Comparison of ENCODE assay signal across 1 cellular context in the genomic region with DNA sequence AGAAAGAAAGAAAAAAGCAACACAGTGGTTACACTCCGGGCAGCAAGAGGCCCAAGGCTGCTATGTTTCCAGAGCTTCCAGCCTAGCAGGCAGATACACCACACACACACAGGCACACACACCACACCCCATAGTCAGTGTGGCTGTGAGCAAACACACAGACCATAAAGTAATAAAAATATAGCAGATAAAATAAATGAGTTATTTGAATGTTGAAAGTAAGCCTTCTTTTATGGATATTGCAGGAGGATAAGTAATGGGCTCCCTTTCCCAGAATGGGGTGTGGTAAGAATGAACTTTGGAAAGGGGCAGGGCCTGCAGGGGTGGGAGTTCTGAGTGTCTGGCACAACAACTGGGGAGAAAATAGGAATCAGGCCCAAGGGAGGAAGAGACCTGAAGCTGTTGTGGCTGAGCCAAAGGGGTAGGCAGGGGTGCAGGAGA.
TF ChIP-seq lines count a peak whose summit lies in the region.

No MANE protein-coding gene starts in this region.

TF ChIP-seq in HepG2, 621 proteins besides CTCF, POLR2A, EP300 and RAD21 (continues in another document):
- TF ChIP-seq ZNF773 (CRISPR knock-in tag; IDR thresholded peaks at IDR 0.05; ENCODE audit: borderline replicate concordance) (no peak), ZNF326 (CRISPR knock-in tag; IDR thresholded peaks at IDR 0.05; ENCODE audit: borderline replicate concordance) (no peak), RBM39 (IDR thresholded peaks at IDR 0.05; ENCODE audit: low read depth, low read length, poor library complexity, severe bottlenecking) (no peak), HDAC6 (IDR thresholded peaks at IDR 0.05; ENCODE audit: low read depth, low read length) (no peak), RFXAP (CRISPR knock-in tag; IDR thresholded peaks at IDR 0.05; ENCODE audit: borderline replicate concordance) (peak; percentile 31; the same call in 1 of the 2 replicates), PITX1 (CRISPR knock-in tag; IDR thresholded peaks at IDR 0.05) (no peak), PRPF4 (IDR thresholded peaks at IDR 0.05; ENCODE audit: low read depth, low read length, poor library complexity, severe bottlenecking) (no peak), HNRNPL (IDR thresholded peaks at IDR 0.05; ENCODE audit: low read depth, low read length) (no peak), KLF6 (CRISPR knock-in tag; IDR thresholded peaks at IDR 0.05) (0 out of 2 replicates have a peak, but pooled peaks have one; percentile 64), ZBTB20 (CRISPR knock-in tag; IDR thresholded peaks at IDR 0.05; ENCODE audit: borderline replicate concordance, low read depth) (no peak), ZSCAN30 (CRISPR knock-in tag; IDR thresholded peaks at IDR 0.05) (no peak), ZNF343 (CRISPR knock-in tag; IDR thresholded peaks at IDR 0.05) (no peak), KDM5B (CRISPR knock-in tag; IDR thresholded peaks at IDR 0.05; ENCODE audit: borderline replicate concordance) (no peak), ZNF407 (CRISPR knock-in tag; IDR thresholded peaks at IDR 0.05; ENCODE audit: not compliant biosample characterization) (no peak), WIZ (CRISPR knock-in tag; IDR thresholded peaks at IDR 0.05) (no peak), AGO2 (optimal IDR thresholded peaks at IDR 0.05; ENCODE audit: low read depth, low read length) (no peak), FOSL1 (CRISPR knock-in tag; IDR thresholded peaks at IDR 0.05; ENCODE audit: borderline replicate concordance) (no peak), SOX5 (CRISPR knock-in tag; IDR thresholded peaks at IDR 0.05; ENCODE audit: borderline replicate concordance) (no peak), ATF1 (CRISPR knock-in tag; IDR thresholded peaks at IDR 0.05) (no peak), DPF2 (CRISPR knock-in tag; IDR thresholded peaks at IDR 0.05; ENCODE audit: borderline replicate concordance, low read depth) (no peak), RORA (CRISPR knock-in tag; IDR thresholded peaks at IDR 0.05) (no peak), TCF7 (IDR thresholded peaks at IDR 0.05; ENCODE audit: low read depth) (no peak), FOXO1 (CRISPR knock-in tag; IDR thresholded peaks at IDR 0.05) (peak; percentile 24; the same call in 1 of the 2 replicates), MEIS2 (CRISPR knock-in tag; IDR thresholded peaks at IDR 0.05) (no peak), ZNF225 (CRISPR knock-in tag; IDR thresholded peaks at IDR 0.05) (no peak), ZFP90 (CRISPR knock-in tag; IDR thresholded peaks at IDR 0.05; ENCODE audit: borderline replicate concordance) (no peak), SIN3A (IDR thresholded peaks at IDR 0.05; ENCODE audit: borderline replicate concordance, low read depth, low read length) (no peak), TEAD2 (CRISPR knock-in tag; IDR thresholded peaks at IDR 0.05) (no peak), ZBTB25 (CRISPR knock-in tag; IDR thresholded peaks at IDR 0.05) (no peak), ZKSCAN8 (CRISPR knock-in tag; IDR thresholded peaks at IDR 0.05; ENCODE audit: borderline replicate concordance) (0 out of 2 replicates have a peak, but pooled peaks have one; percentile 48), SYNCRIP (IDR thresholded peaks at IDR 0.05; ENCODE audit: insufficient read depth, low read depth, low read length) (no peak)
- TF ChIP-seq, protein P1, sequence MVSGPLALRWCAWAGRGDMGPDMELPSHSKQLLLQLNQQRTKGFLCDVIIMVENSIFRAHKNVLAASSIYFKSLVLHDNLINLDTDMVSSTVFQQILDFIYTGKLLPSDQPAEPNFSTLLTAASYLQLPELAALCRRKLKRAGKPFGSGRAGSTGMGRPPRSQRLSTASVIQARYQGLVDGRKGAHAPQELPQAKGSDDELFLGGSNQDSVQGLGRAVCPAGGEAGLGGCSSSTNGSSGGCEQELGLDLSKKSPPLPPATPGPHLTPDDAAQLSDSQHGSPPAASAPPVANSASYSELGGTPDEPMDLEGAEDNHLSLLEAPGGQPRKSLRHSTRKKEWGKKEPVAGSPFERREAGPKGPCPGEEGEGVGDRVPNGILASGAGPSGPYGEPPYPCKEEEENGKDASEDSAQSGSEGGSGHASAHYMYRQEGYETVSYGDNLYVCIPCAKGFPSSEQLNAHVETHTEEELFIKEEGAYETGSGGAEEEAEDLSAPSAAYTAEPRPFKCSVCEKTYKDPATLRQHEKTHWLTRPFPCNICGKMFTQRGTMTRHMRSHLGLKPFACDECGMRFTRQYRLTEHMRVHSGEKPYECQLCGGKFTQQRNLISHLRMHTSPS (CRISPR knock-in tag; IDR thresholded peaks at IDR 0.05; ENCODE audit: low read depth) = no peak
- TF ChIP-seq, protein P2, sequence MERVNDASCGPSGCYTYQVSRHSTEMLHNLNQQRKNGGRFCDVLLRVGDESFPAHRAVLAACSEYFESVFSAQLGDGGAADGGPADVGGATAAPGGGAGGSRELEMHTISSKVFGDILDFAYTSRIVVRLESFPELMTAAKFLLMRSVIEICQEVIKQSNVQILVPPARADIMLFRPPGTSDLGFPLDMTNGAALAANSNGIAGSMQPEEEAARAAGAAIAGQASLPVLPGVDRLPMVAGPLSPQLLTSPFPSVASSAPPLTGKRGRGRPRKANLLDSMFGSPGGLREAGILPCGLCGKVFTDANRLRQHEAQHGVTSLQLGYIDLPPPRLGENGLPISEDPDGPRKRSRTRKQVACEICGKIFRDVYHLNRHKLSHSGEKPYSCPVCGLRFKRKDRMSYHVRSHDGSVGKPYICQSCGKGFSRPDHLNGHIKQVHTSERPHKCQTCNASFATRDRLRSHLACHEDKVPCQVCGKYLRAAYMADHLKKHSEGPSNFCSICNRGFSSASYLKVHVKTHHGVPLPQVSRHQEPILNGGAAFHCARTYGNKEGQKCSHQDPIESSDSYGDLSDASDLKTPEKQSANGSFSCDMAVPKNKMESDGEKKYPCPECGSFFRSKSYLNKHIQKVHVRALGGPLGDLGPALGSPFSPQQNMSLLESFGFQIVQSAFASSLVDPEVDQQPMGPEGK (CRISPR knock-in tag; IDR thresholded peaks at IDR 0.05) = peak; percentile 61
- TF ChIP-seq, protein P3, sequence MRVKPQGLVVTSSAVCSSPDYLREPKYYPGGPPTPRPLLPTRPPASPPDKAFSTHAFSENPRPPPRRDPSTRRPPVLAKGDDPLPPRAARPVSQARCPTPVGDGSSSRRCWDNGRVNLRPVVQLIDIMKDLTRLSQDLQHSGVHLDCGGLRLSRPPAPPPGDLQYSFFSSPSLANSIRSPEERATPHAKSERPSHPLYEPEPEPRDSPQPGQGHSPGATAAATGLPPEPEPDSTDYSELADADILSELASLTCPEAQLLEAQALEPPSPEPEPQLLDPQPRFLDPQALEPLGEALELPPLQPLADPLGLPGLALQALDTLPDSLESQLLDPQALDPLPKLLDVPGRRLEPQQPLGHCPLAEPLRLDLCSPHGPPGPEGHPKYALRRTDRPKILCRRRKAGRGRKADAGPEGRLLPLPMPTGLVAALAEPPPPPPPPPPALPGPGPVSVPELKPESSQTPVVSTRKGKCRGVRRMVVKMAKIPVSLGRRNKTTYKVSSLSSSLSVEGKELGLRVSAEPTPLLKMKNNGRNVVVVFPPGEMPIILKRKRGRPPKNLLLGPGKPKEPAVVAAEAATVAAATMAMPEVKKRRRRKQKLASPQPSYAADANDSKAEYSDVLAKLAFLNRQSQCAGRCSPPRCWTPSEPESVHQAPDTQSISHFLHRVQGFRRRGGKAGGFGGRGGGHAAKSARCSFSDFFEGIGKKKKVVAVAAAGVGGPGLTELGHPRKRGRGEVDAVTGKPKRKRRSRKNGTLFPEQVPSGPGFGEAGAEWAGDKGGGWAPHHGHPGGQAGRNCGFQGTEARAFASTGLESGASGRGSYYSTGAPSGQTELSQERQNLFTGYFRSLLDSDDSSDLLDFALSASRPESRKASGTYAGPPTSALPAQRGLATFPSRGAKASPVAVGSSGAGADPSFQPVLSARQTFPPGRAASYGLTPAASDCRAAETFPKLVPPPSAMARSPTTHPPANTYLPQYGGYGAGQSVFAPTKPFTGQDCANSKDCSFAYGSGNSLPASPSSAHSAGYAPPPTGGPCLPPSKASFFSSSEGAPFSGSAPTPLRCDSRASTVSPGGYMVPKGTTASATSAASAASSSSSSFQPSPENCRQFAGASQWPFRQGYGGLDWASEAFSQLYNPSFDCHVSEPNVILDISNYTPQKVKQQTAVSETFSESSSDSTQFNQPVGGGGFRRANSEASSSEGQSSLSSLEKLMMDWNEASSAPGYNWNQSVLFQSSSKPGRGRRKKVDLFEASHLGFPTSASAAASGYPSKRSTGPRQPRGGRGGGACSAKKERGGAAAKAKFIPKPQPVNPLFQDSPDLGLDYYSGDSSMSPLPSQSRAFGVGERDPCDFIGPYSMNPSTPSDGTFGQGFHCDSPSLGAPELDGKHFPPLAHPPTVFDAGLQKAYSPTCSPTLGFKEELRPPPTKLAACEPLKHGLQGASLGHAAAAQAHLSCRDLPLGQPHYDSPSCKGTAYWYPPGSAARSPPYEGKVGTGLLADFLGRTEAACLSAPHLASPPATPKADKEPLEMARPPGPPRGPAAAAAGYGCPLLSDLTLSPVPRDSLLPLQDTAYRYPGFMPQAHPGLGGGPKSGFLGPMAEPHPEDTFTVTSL (CRISPR knock-in tag; IDR thresholded peaks at IDR 0.05; ENCODE audit: borderline replicate concordance) = no peak
